6 cellular contexts compared by ENCODE assay signal in genomic region chr5:81294021-81294420, GRCh38. TPM values are rescaled to one million over a fixed set of nuclear protein-coding genes. Genes with fewer than 3 reads are reported as not detected.
A peak's percentile ranks its signal among the peaks of the same experiment; 100 is the strongest.
DNase-seq lines count a peak whose midpoint lies in the region; ATAC-seq and TF ChIP-seq lines count a peak whose summit lies in the region.
"Not testable (repeated sequence)": the region's sequence is repeated elsewhere in the genome, so short reads cannot be mapped to it uniquely, and the experiment has no call there.

No MANE protein-coding gene starts in this region.

- H3K27ac Mint-ChIP-seq in activated CD4-positive, alpha-beta T cell treated with anti-CD3 and anti-CD28 coated beads for 36 hours; activated CD4-positive, alpha-beta memory T cell treated with anti-CD3 and anti-CD28 coated beads for 36 hours; endothelial cell (ENCODE audit: unreplicated experiment): not testable (repeated sequence)
- H3K27ac Mint-ChIP-seq in activated T-helper 17 cell treated with anti-CD3 and anti-CD28 coated beads, Interleukin-2, amount 50 U/mL, for 72 hours = peak overlapping the region; percentile 15

- TF ChIP-seq CTCF in endothelial cell (IDR thresholded peaks at IDR 0.05; ENCODE audit: unreplicated experiment) = not testable (repeated sequence)

- peaks cover 22% of the 10 kb centered on the region for H3K9me3 Mint-ChIP-seq in activated CD4-positive, alpha-beta T cell treated with anti-CD3 and anti-CD28 coated beads for 36 hours (ENCODE audit: low read depth)
- peaks cover 29% of the 10 kb centered on the region for H3K9me3 Mint-ChIP-seq in activated CD4-positive, alpha-beta memory T cell treated with anti-CD3 and anti-CD28 coated beads for 36 hours
- peaks cover 17% of the 10 kb centered on the region for H3K9me3 Mint-ChIP-seq in activated T-cell treated with anti-CD3 and anti-CD28 coated beads, Interleukin-2, amount 50 U/mL, for 4 hours
- H3K9me3 Mint-ChIP-seq in activated T-helper 17 cell treated with anti-CD3 and anti-CD28 coated beads, Interleukin-2, amount 50 U/mL, for 72 hours = peaks cover 13% of the 10 kb centered on the region
- H3K9me3 Mint-ChIP-seq in endothelial cell (ENCODE audit: unreplicated experiment) = not testable (repeated sequence)

- POLR2A ChIA-PET in activated CD4-positive, alpha-beta T cell treated with anti-CD3 and anti-CD28 coated beads for 36 hours (lab: Charles Lee); activated CD4-positive, alpha-beta memory T cell treated with anti-CD3 and anti-CD28 coated beads for 36 hours (lab: Charles Lee): not testable (repeated sequence)

- intact Hi-C loops in activated CD4-positive, alpha-beta T cell treated with anti-CD3 and anti-CD28 coated beads for 36 hours (cut with DNase I, micrococcal nuclease) = loop anchor here in 1 of 2 experiments (10.0 kb wide), 1 partner anchor 1781 kb away; the partner anchor contains the start of genes TMEM167A and XRCC4
- intact Hi-C loops in activated CD4-positive, alpha-beta memory T cell treated with anti-CD3 and anti-CD28 coated beads for 36 hours (cut with micrococcal nuclease) = loop anchor here (2.0 kb wide), 1 partner anchor 85 kb away; no protein-coding TSS in a partner anchor

- peaks cover 51% of the 10 kb centered on the region for H3K4me1 Mint-ChIP-seq in activated CD4-positive, alpha-beta T cell treated with anti-CD3 and anti-CD28 coated beads for 36 hours
- H3K4me1 Mint-ChIP-seq in activated CD4-positive, alpha-beta memory T cell treated with anti-CD3 and anti-CD28 coated beads for 36 hours (ENCODE audit: low read depth) = peaks cover 53% of the 10 kb centered on the region
- H3K4me1 Mint-ChIP-seq in activated T-cell treated with anti-CD3 and anti-CD28 coated beads, Interleukin-2, amount 50 U/mL, for 4 hours (ENCODE audit: low read depth) = peaks cover 48% of the 10 kb centered on the region
- peaks cover 50% of the 10 kb centered on the region for H3K4me1 Mint-ChIP-seq in activated T-helper 17 cell treated with anti-CD3 and anti-CD28 coated beads, Interleukin-2, amount 50 U/mL, for 72 hours
- not testable (repeated sequence) for H3K4me1 Mint-ChIP-seq in endothelial cell (ENCODE audit: unreplicated experiment)

- H3K4me3 Mint-ChIP-seq in activated CD4-positive, alpha-beta T cell treated with anti-CD3 and anti-CD28 coated beads for 36 hours; activated CD4-positive, alpha-beta memory T cell treated with anti-CD3 and anti-CD28 coated beads for 36 hours; activated T-cell treated with anti-CD3 and anti-CD28 coated beads, Interleukin-2, amount 50 U/mL, for 4 hours: not testable (repeated sequence)
- H3K4me3 Mint-ChIP-seq in activated T-helper 17 cell treated with anti-CD3 and anti-CD28 coated beads, Interleukin-2, amount 50 U/mL, for 72 hours = peak overlapping the region; percentile 27
- peak overlapping the region; percentile 29 for H3K4me3 Mint-ChIP-seq in endothelial cell (ENCODE audit: unreplicated experiment)

- H3K36me3 Mint-ChIP-seq in activated CD4-positive, alpha-beta T cell treated with anti-CD3 and anti-CD28 coated beads for 36 hours (ENCODE audit: low read depth) = peaks cover 38% of the 10 kb centered on the region
- peaks cover 34% of the 10 kb centered on the region for H3K36me3 Mint-ChIP-seq in activated CD4-positive, alpha-beta memory T cell treated with anti-CD3 and anti-CD28 coated beads for 36 hours
- peaks cover 21% of the 10 kb centered on the region for H3K36me3 Mint-ChIP-seq in activated T-cell treated with anti-CD3 and anti-CD28 coated beads, Interleukin-2, amount 50 U/mL, for 4 hours (ENCODE audit: insufficient read depth)
- H3K36me3 Mint-ChIP-seq in activated T-helper 17 cell treated with anti-CD3 and anti-CD28 coated beads, Interleukin-2, amount 50 U/mL, for 72 hours (ENCODE audit: low read depth) = peaks cover 30% of the 10 kb centered on the region
- H3K36me3 Mint-ChIP-seq in endothelial cell (ENCODE audit: low read depth, unreplicated experiment) = peaks cover 24% of the 10 kb centered on the region

- H3K27me3 Mint-ChIP-seq in activated CD4-positive, alpha-beta T cell treated with anti-CD3 and anti-CD28 coated beads for 36 hours; activated CD4-positive, alpha-beta memory T cell treated with anti-CD3 and anti-CD28 coated beads for 36 hours; activated T-cell treated with anti-CD3 and anti-CD28 coated beads, Interleukin-2, amount 50 U/mL, for 4 hours (ENCODE audit: low read depth); activated T-helper 17 cell treated with anti-CD3 and anti-CD28 coated beads, Interleukin-2, amount 50 U/mL, for 72 hours; endothelial cell (ENCODE audit: unreplicated experiment): not testable (repeated sequence)

- CTCF ChIA-PET in activated CD4-positive, alpha-beta T cell treated with anti-CD3 and anti-CD28 coated beads for 36 hours (lab: Charles Lee); activated CD4-positive, alpha-beta memory T cell treated with anti-CD3 and anti-CD28 coated beads for 36 hours (lab: Charles Lee): not testable (repeated sequence)

- DNase-seq in activated CD4-positive, alpha-beta T cell treated with anti-CD3 and anti-CD28 coated beads for 36 hours; activated T-cell treated with anti-CD3 and anti-CD28 coated beads, Interleukin-2, amount 50 U/mL, for 4 hours; endothelial cell (ENCODE audit: low spot score); stimulated activated naive CD8-positive, alpha-beta T cell treated with anti-CD3 and anti-CD28 coated beads, Interleukin-15, Interleukin-2, amounts not matched to agents 100 U/mL and 50 U/mL, for 24 hours: not testable (repeated sequence)
- DNase-seq in activated CD4-positive, alpha-beta memory T cell treated with anti-CD3 and anti-CD28 coated beads for 36 hours = peak; percentile 34

- peak; percentile 26 for ATAC-seq in activated CD4-positive, alpha-beta T cell treated with anti-CD3 and anti-CD28 coated beads for 36 hours
- peak; percentile 34 to 48 for ATAC-seq in activated T-cell treated with anti-CD3 and anti-CD28 coated beads, Interleukin-2, amount 50 U/mL, for 4 hours
- ATAC-seq in activated T-helper 17 cell treated with anti-CD3 and anti-CD28 coated beads, Interleukin-2, amount 50 U/mL, for 72 hours (replicated peaks) = peak; percentile 79
- ATAC-seq in stimulated activated naive CD8-positive, alpha-beta T cell treated with anti-CD3 and anti-CD28 coated beads, Interleukin-15, Interleukin-2, amounts not matched to agents 100 U/mL and 50 U/mL, for 24 hours = peak; percentile 67

RNA-seq across cellular contexts. Expression of gene ZCCHC9, which starts 7.4 kb away (rescaled TPM):
- 10 to 100 TPM; 44.3 to 45.5 TPM for total RNA-seq in activated CD4-positive, alpha-beta T cell treated with anti-CD3 and anti-CD28 coated beads for 36 hours
- 10 to 100 TPM; 42.6 to 49.1 TPM for total RNA-seq in activated CD4-positive, alpha-beta memory T cell treated with anti-CD3 and anti-CD28 coated beads for 36 hours
- total RNA-seq in activated T-cell treated with anti-CD3 and anti-CD28 coated beads, Interleukin-2, amount 50 U/mL, for 4 hours = 10 to 100 TPM; 32.7 to 37.8 (median 37.4) TPM
- 10 to 100 TPM; 34.9 to 43.5 TPM for total RNA-seq in activated T-helper 17 cell treated with anti-CD3 and anti-CD28 coated beads, Interleukin-2, amount 50 U/mL, for 72 hours
- total RNA-seq in endothelial cell (ENCODE audit: unreplicated experiment) = 21.7 TPM

Comparison
In these comparisons a context has a peak if more than half of its experiments do, and no peak if none do; other contexts are left out.
1. ATAC-seq: peak in every context shown above with its lines; median percentile 79 in activated T-helper 17 cell treated with anti-CD3 and anti-CD28 coated beads, Interleukin-2, amount 50 U/mL, for 72 hours; 67 in stimulated activated naive CD8-positive, alpha-beta T cell treated with anti-CD3 and anti-CD28 coated beads, Interleukin-15, Interleukin-2, amounts not matched to agents 100 U/mL and 50 U/mL, for 24 hours; 41 in activated T-cell treated with anti-CD3 and anti-CD28 coated beads, Interleukin-2, amount 50 U/mL, for 4 hours; 26 in activated CD4-positive, alpha-beta T cell treated with anti-CD3 and anti-CD28 coated beads for 36 hours.